Comparison of ENCODE assay signal across 13 cellular contexts in genomic region chr11:123406441-123407123, GRCh38. TPM values are rescaled to one million over a fixed set of nuclear protein-coding genes. Genes with fewer than 3 reads are reported as not detected.
DNase-seq lines count a peak whose midpoint lies in the region; ATAC-seq and TF ChIP-seq lines count a peak whose summit lies in the region.
"Had no signal": no experiment of that assay in that cellular context is flagged by ENCODE, and none has a peak within 500 bp of the region (broad histone marks: within the 10 kb centered on the region; RNA-seq: fewer than 3 reads in every experiment).

No MANE protein-coding gene starts in this region.

- H4K91ac ChIP-seq in mesenchymal stem cell (ENCODE audit: low read length) = no peak overlapping the region

- peak overlapping the region; percentile 82 for H3K27ac Mint-ChIP-seq in T-helper 1 cell treated with Interleukin-12 subunit alpha and Interleukin-12 subunit beta and Interleukin-4 antibody, amounts not matched to agents 30 μg/mL and 1 μg/mL, for 36 hours
- H3K27ac Mint-ChIP-seq in Calu3 (ENCODE audit: unreplicated experiment) = no peak overlapping the region
- H3K27ac Mint-ChIP-seq: CD8-positive, alpha-beta T cell had no signal

- no peaks in the 10 kb centered on the region for H3K9me3 ChIP-seq in mesenchymal stem cell (ENCODE audit: control insufficient read depth, low read length)
- H3K9me3 ChIP-seq: esophagus squamous epithelium had no signal

- 70% methylated on average over 4 of the region's 4 CpGs for WGBS in mesenchymal stem cell

- no peaks in the 10 kb centered on the region for H3K79me1 ChIP-seq in mesenchymal stem cell (replicated peaks; ENCODE audit: low read length, poor library complexity, severe bottlenecking)

- H3K4me1 ChIP-seq in mesenchymal stem cell (ENCODE audit: control insufficient read depth, insufficient read depth, low read depth, low read length) = no peaks in the 10 kb centered on the region

- no peak overlapping the region for H3K9ac ChIP-seq in mesenchymal stem cell (ENCODE audit: low read length)

- ATAC-seq in GM18861 (IDR thresholded peaks at IDR 0.05; ENCODE audit: unreplicated experiment) (peak; percentile 44), GM19372 (IDR thresholded peaks at IDR 0.05; ENCODE audit: low read depth, unreplicated experiment) (peak; percentile 52), HG02852 (IDR thresholded peaks at IDR 0.05; ENCODE audit: unreplicated experiment) (peak; percentile 56)

- no peaks in the 10 kb centered on the region for H3K27me3 Mint-ChIP-seq in T-helper 1 cell treated with Interleukin-12 subunit alpha and Interleukin-12 subunit beta and Interleukin-4 antibody, amounts not matched to agents 30 μg/mL and 1 μg/mL, for 36 hours (ENCODE audit: low read depth)
- H3K27me3 Mint-ChIP-seq in Calu3 (ENCODE audit: unreplicated experiment) = peaks cover 42% of the 10 kb centered on the region

- peaks cover 24 to 43% of the 10 kb centered on the region in 2 experiments for H3K27me3 ChIP-seq in mesenchymal stem cell (ENCODE audit: control insufficient read depth in 1 of 2, insufficient read depth in 1 of 2, low read length in 2 of 2)

- H2BK12ac ChIP-seq in mesenchymal stem cell (ENCODE audit: low read length in 2 of 2) = no peak overlapping the region

- no peak overlapping the region for H3K23ac ChIP-seq in mesenchymal stem cell (ENCODE audit: low read length in 2 of 2)

- H3K36me3 ChIP-seq in mesenchymal stem cell (ENCODE audit: control insufficient read depth in 1 of 2, insufficient read depth in 2 of 2, low read depth in 1 of 2, low read length in 2 of 2) = no peaks in the 10 kb centered on the region
- H3K36me3 ChIP-seq: esophagus squamous epithelium had no signal

- TF ChIP-seq CTCF in Calu3 (IDR thresholded peaks at IDR 0.05; ENCODE audit: unreplicated experiment) = no peak

- H2BK5ac ChIP-seq in mesenchymal stem cell (ENCODE audit: low read depth, low read length, poor library complexity, severe bottlenecking) = no peak overlapping the region

- intact Hi-C loops in Calu3 (cut with micrococcal nuclease; ENCODE audit: unreplicated experiment) = loop anchor here (1.0 kb wide), 1 partner anchor 72 kb away; no protein-coding TSS in a partner anchor

- no peak overlapping the region for H3K18ac ChIP-seq in mesenchymal stem cell (ENCODE audit: low read depth in 1 of 2, low read length in 2 of 2)

- no peak overlapping the region for H3K14ac ChIP-seq in mesenchymal stem cell (ENCODE audit: low read length in 2 of 2)

- no peak overlapping the region for H3K4me3 ChIP-seq in mesenchymal stem cell (ENCODE audit: insufficient read depth in 1 of 2, low read depth in 1 of 2, low read length in 2 of 2)
- H3K4me3 ChIP-seq: K562 had no signal

- peaks cover 5% of the 10 kb centered on the region for H3K36me3 Mint-ChIP-seq in T-helper 1 cell treated with Interleukin-12 subunit alpha and Interleukin-12 subunit beta and Interleukin-4 antibody, amounts not matched to agents 30 μg/mL and 1 μg/mL, for 36 hours (ENCODE audit: low read depth)
- no peaks in the 10 kb centered on the region for H3K36me3 Mint-ChIP-seq in Calu3 (ENCODE audit: insufficient read depth, unreplicated experiment)
- H3K36me3 Mint-ChIP-seq: CD8-positive, alpha-beta T cell had no signal

- no peaks in the 10 kb centered on the region for H3K9me3 Mint-ChIP-seq in T-helper 1 cell treated with Interleukin-12 subunit alpha and Interleukin-12 subunit beta and Interleukin-4 antibody, amounts not matched to agents 30 μg/mL and 1 μg/mL, for 36 hours
- no peaks in the 10 kb centered on the region for H3K9me3 Mint-ChIP-seq in Calu3 (ENCODE audit: low read depth, unreplicated experiment)
- H3K9me3 Mint-ChIP-seq: CD8-positive, alpha-beta T cell had no signal

- BruUV-seq in Calu3 (replicated peaks; lab: Mats Ljungman, UMichigan) = no TSS peak

- no peak for DNase-seq in mesenchymal stem cell
- DNase-seq in kidney tubule cell (ENCODE audit: low spot score) = no peak
- no peak for DNase-seq in NCI-H1694 treated with DMSO at 0.1 percent for 48 hours (lab: John Stamatoyannopoulos, UW)
- DNase-seq in Calu3 = no peak
- DNase-seq: esophagus squamous epithelium, NCI-H187 treated with DMSO at 0.1 percent for 48 hours, occipital lobe had no signal

- H3K4me3 Mint-ChIP-seq in T-helper 1 cell treated with Interleukin-12 subunit alpha and Interleukin-12 subunit beta and Interleukin-4 antibody, amounts not matched to agents 30 μg/mL and 1 μg/mL, for 36 hours = peak overlapping the region; percentile 78
- no peak overlapping the region for H3K4me3 Mint-ChIP-seq in Calu3 (ENCODE audit: low read depth, unreplicated experiment)
- H3K4me3 Mint-ChIP-seq: CD8-positive, alpha-beta T cell had no signal

- no peak overlapping the region for H2AK5ac ChIP-seq in mesenchymal stem cell (ENCODE audit: low read length, severe bottlenecking)

- H3K4me1 Mint-ChIP-seq in T-helper 1 cell treated with Interleukin-12 subunit alpha and Interleukin-12 subunit beta and Interleukin-4 antibody, amounts not matched to agents 30 μg/mL and 1 μg/mL, for 36 hours (ENCODE audit: low read depth) = peaks cover 51% of the 10 kb centered on the region
- no peaks in the 10 kb centered on the region for H3K4me1 Mint-ChIP-seq in Calu3 (ENCODE audit: low read depth, unreplicated experiment)

- no peak overlapping the region for H2AFZ ChIP-seq in mesenchymal stem cell (ENCODE audit: low read depth, low read length)

- no peak overlapping the region for H2BK15ac ChIP-seq in mesenchymal stem cell (ENCODE audit: low read depth, poor library complexity, severe bottlenecking)

- H2BK120ac ChIP-seq in mesenchymal stem cell (ENCODE audit: low read depth, low read length) = no peak overlapping the region

- CTCF ChIA-PET in Calu3 (lab: Charles Lee) = interaction anchor here (1.0 to 2.4 kb wide), 2 partner anchors 72 to 301 kb away, joined by 5 to 36 read pairs; no protein-coding TSS in a partner anchor

- no peak overlapping the region for H4K8ac ChIP-seq in mesenchymal stem cell (ENCODE audit: low read length)

- H3K4me2 ChIP-seq in mesenchymal stem cell (ENCODE audit: low read length, poor library complexity, severe bottlenecking) = no peak overlapping the region

- no peak overlapping the region for H3K4ac ChIP-seq in mesenchymal stem cell (ENCODE audit: low read depth in 1 of 2, low read length in 2 of 2)

- H3K27ac ChIP-seq in mesenchymal stem cell (ENCODE audit: low read length, poor library complexity, severe bottlenecking) = no peak overlapping the region
- H3K27ac ChIP-seq: esophagus squamous epithelium had no signal

RNA-seq across cellular contexts. Expression of gene GRAMD1B, which starts 23.5 kb away (rescaled TPM):
- polyA plus RNA-seq in mesenchymal stem cell (2013, experiment 1 of 2) = 1.1 TPM
- polyA plus RNA-seq in mesenchymal stem cell (2013, experiment 2 of 2) = 0.97 TPM
- total RNA-seq in Calu3 (2022) = 5.9 and 8.2 TPM in 2 replicates
- polyA plus RNA-seq: K562 had no signal
